ENCODE assay signal across 8 cellular contexts in the genomic region with DNA sequence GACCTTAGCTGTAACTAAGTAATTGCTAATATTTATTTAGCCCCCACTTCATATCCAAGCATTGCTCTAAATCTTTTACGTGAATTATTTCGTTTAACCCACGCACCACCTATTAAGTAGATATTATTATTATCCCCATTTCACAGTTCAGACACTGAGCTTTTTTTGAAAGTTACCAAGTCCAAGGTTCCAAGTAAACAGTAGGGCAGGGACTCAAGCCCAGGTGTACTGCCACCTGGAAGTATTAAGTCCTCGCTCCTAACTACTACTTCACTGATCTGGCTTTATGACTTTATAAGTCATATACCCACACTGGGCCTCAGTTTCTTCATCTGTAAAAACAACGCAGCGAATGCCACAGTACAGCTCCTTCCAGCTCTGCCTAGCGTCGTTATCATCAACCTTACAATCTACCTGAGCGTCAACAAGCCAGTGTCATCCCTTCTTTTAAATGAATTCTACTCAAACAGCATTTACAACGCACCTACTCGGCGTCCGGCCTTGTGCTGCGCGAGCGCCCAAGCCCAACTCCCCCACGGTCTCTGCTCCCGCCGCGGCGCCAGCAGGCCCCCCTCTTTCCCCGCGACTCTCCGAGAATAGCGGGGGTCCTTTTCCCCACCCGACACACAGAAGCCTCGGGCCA. TPM values are rescaled to one million over a fixed set of nuclear protein-coding genes. Genes with fewer than 3 reads are reported as not detected.
DNase-seq lines count a peak whose midpoint lies in the region; ATAC-seq lines count a peak whose summit lies in the region.

No MANE protein-coding gene starts in this region.

- H3K36me3 ChIP-seq in ectodermal cell (ENCODE audit: control insufficient read depth, insufficient read depth, low read length) (no peaks in the 10 kb centered on the region), mesendoderm (ENCODE audit: control insufficient read depth, insufficient read depth, low read length) (no peaks in the 10 kb centered on the region)

- peak overlapping the region; percentile 94 for H3K18ac ChIP-seq in mesendoderm (ENCODE audit: low read length)

- peak overlapping the region; percentile 83 for H3K4me3 ChIP-seq in ectodermal cell (ENCODE audit: insufficient read depth, low read depth, low read length)
- H3K4me3 ChIP-seq in mesendoderm (ENCODE audit: low read length), result peak overlapping the region; percentile 98

- H3K4me2 ChIP-seq in mesendoderm (ENCODE audit: low read length), result peak overlapping the region; percentile 33

- WGBS in ectodermal cell, 2 experiments, result 0 to 1% methylated on average over 27 of the region's 27 CpGs
- WGBS in mesendoderm (ENCODE audit: extremely low coverage, insufficient coverage, low lambda C conversion rate), result no CpG with 5 or more reads among the region's 27 CpGs

- peaks cover 49% of the 10 kb centered on the region for H3K79me2 ChIP-seq in mesendoderm (ENCODE audit: control insufficient read depth, insufficient read depth, low read length)

- peak; percentile 5 for DNase-seq in stimulated activated CD4-positive, alpha-beta T cell treated with anti-CD3 and anti-CD28 coated beads, Interleukin-12 subunit alpha, Interleukin-12 subunit beta, amount 100 ng/mL, for 4 hours
- DNase-seq in stimulated activated CD4-positive, alpha-beta T cell treated with anti-CD3 and anti-CD28 coated beads, Interleukin-1b, Interleukin-23, amount 100 ng/mL, for 48 hours, result no peak
- peak; percentile 30 for DNase-seq in SW480 (ENCODE audit: low spot score)
- peak; percentile 35 for DNase-seq in mesendoderm
- no peak for DNase-seq in AML-193 (lab: John Stamatoyannopoulos, UW)

- peak overlapping the region; percentile 98 for H3K9ac ChIP-seq in mesendoderm (ENCODE audit: low read length)

- no peaks in the 10 kb centered on the region for H3K4me1 ChIP-seq in ectodermal cell (ENCODE audit: control insufficient read depth, insufficient read depth, low read length)
- H3K4me1 ChIP-seq in mesendoderm (ENCODE audit: control insufficient read depth, low read depth, low read length), result peaks cover 7% of the 10 kb centered on the region

- H2AK5ac ChIP-seq in mesendoderm (ENCODE audit: low read length), result no peak overlapping the region

- H3K4ac ChIP-seq in mesendoderm (ENCODE audit: low read depth, low read length), result peak overlapping the region; percentile 100

- H3K79me1 ChIP-seq in mesendoderm (ENCODE audit: low read length), result no peaks in the 10 kb centered on the region

- peak; percentile 6 for ATAC-seq in HG03064 (IDR thresholded peaks at IDR 0.05; ENCODE audit: low read depth, unreplicated experiment)

- H3K9me3 ChIP-seq in ectodermal cell (ENCODE audit: control insufficient read depth, low read length), result no peaks in the 10 kb centered on the region

- H4K5ac ChIP-seq in mesendoderm (ENCODE audit: low read length), result no peak overlapping the region

- peak overlapping the region; percentile 91 for H2BK120ac ChIP-seq in mesendoderm (ENCODE audit: low read depth, low read length)

- no peak overlapping the region for H2BK15ac ChIP-seq in mesendoderm (replicated peaks; ENCODE audit: low read depth)

- H3K27ac ChIP-seq in ectodermal cell (ENCODE audit: insufficient read depth, low read depth, low read length, poor library complexity, severe bottlenecking) (peak overlapping the region; percentile 64), mesendoderm (ENCODE audit: low read depth, low read length) (peak overlapping the region; percentile 98), temporal lobe (ENCODE audit: low read depth, low read length) (peak overlapping the region; percentile 68)

- H4K8ac ChIP-seq in mesendoderm (ENCODE audit: low read depth, low read length), result no peak overlapping the region

- peak overlapping the region; percentile 88 for H2BK5ac ChIP-seq in mesendoderm (ENCODE audit: low read length)

- H3K27me3 ChIP-seq in ectodermal cell (ENCODE audit: control insufficient read depth, insufficient read depth, low read length, poor library complexity, severe bottlenecking) (no peaks in the 10 kb centered on the region), mesendoderm (ENCODE audit: insufficient read depth, low read length, poor library complexity) (no peaks in the 10 kb centered on the region)

- no peak overlapping the region for H3K23ac ChIP-seq in mesendoderm (ENCODE audit: low read length)

- peak overlapping the region; percentile 90 for H3K56ac ChIP-seq in mesendoderm (ENCODE audit: low read length)

RNA-seq across cellular contexts. Expression of a gene that starts 0.6 kb away (rescaled TPM):
- polyA plus RNA-seq in ectodermal cell (2013, experiment 1 of 4), result 50.5 TPM
- polyA plus RNA-seq in ectodermal cell (2013, experiment 2 of 4), result 59.5 TPM
- 31.0 TPM for polyA plus RNA-seq in ectodermal cell (2013, experiment 3 of 4)
- 33.6 TPM for polyA plus RNA-seq in ectodermal cell (2013, experiment 4 of 4)
- 45.8 TPM for polyA plus RNA-seq in mesendoderm (2013, experiment 1 of 2)
- polyA plus RNA-seq in mesendoderm (2013, experiment 2 of 2), result 44.7 TPM
- 37.4 TPM for total RNA-seq in temporal lobe

RNA-seq across cellular contexts. Expression of a gene that starts 48.6 kb away (rescaled TPM):
- polyA plus RNA-seq in ectodermal cell (2013, experiment 1 of 4), result 113 TPM
- 94.5 TPM for polyA plus RNA-seq in ectodermal cell (2013, experiment 2 of 4)
- 99.3 TPM for polyA plus RNA-seq in ectodermal cell (2013, experiment 3 of 4)
- polyA plus RNA-seq in ectodermal cell (2013, experiment 4 of 4), result 98.4 TPM
- polyA plus RNA-seq in mesendoderm (2013, experiment 1 of 2), result 38.4 TPM
- polyA plus RNA-seq in mesendoderm (2013, experiment 2 of 2), result 41.5 TPM
- total RNA-seq in temporal lobe, result 108 TPM

Comparison
In these comparisons a context has a peak if more than half of its experiments do, and no peak if none do; other contexts are left out.
1. DNase-seq: peak in stimulated activated CD4-positive, alpha-beta T cell treated with anti-CD3 and anti-CD28 coated beads, Interleukin-12 subunit alpha, Interleukin-12 subunit beta, amount 100 ng/mL, for 4 hours (single experiment), SW480 (single experiment) and mesendoderm (single experiment); none in stimulated activated CD4-positive, alpha-beta T cell treated with anti-CD3 and anti-CD28 coated beads, Interleukin-1b, Interleukin-23, amount 100 ng/mL, for 48 hours (single experiment) and AML-193 (0 of 2).
2. Peak in every context shown above with its lines, with median percentiles within 50 percentile points of each other: H3K27ac ChIP-seq.